ENCODE assay signal across 20 cellular contexts in genomic region chr5:23930985-23931384, GRCh38.
A peak's percentile ranks its signal among the peaks of the same experiment; 100 is the strongest.
DNase-seq lines count a peak whose midpoint lies in the region; ATAC-seq, FAIRE-seq and TF ChIP-seq lines count a peak whose summit lies in the region.
"Had no signal": no experiment of that assay in that cellular context is flagged by ENCODE, and none has a peak within 500 bp of the region (broad histone marks: within the 10 kb centered on the region; RNA-seq: fewer than 3 reads in every experiment).

No MANE protein-coding gene starts in this region.

- H3K4me2 ChIP-seq in A549 (no peak overlapping the region), MM.1S (ENCODE audit: low read depth, low read length) (no peak overlapping the region)
- H3K4me2 ChIP-seq: KMS-11 had no signal

- no peaks in the 10 kb centered on the region for H3K9me2 ChIP-seq in MM.1S (replicated peaks; ENCODE audit: insufficient read depth, low read length)

- peak in 1 of 2 experiments; percentile 13 for DNase-seq in A549 (ENCODE audit: low read depth in 1 of 2, low spot score in 1 of 2)
- peak; percentile 2 for DNase-seq in D341Med (ENCODE audit: low spot score)
- DNase-seq in MM.1S = peak; percentile 20
- no peak for DNase-seq in mucosa of gallbladder (ENCODE audit: low spot score)
- no peak for DNase-seq in SW 1271 (lab: John Stamatoyannopoulos, UW)
- DNase-seq: DMS153, EL, H7, NCI-H1092, NCI-H146, NCI-H2081, NCI-H510A, Peyer's patch, Right ventricle myocardium superior had no signal

- CTCF ChIA-PET in A549 (lab: Yijun Ruan, JAX) = no interaction called here

- POLR2A ChIA-PET in A549 (lab: Yijun Ruan, JAX) = no interaction called here

- no peaks in the 10 kb centered on the region for H3K79me2 ChIP-seq in MM.1S (ENCODE audit: low read length)

- ATAC-seq in A549 (no peak), SK-N-SH treated with all-trans-retinoic acid at 6 μM for 48 hours (peak; percentile 25; the same call in 1 of the 3 replicates), GM18867 (IDR thresholded peaks at IDR 0.05; ENCODE audit: unreplicated experiment) (no peak), HG03432 (IDR thresholded peaks at IDR 0.05; ENCODE audit: unreplicated experiment) (no peak)

- H3K9ac ChIP-seq in MM.1S (ENCODE audit: low read length) = no peak overlapping the region
- H3K9ac ChIP-seq: KMS-11 had no signal

- no peak overlapping the region for H3K4me3 ChIP-seq in A549
- no peak overlapping the region for H3K4me3 ChIP-seq in MM.1S (ENCODE audit: low read length)
- H3K4me3 ChIP-seq: Peyer's patch had no signal

- no peaks in the 10 kb centered on the region for H3K9me3 ChIP-seq in A549
- no peaks in the 10 kb centered on the region for H3K9me3 ChIP-seq in MM.1S (replicated peaks; ENCODE audit: insufficient read depth, low read length)
- H3K9me3 ChIP-seq: Peyer's patch had no signal

- no peaks in the 10 kb centered on the region for H3K27me3 ChIP-seq in MM.1S (replicated peaks; ENCODE audit: insufficient read depth, low read length)
- H3K27me3 ChIP-seq: Peyer's patch had no signal

- H3K36me3 ChIP-seq in MM.1S (replicated peaks; ENCODE audit: insufficient read depth, low read length) = no peaks in the 10 kb centered on the region
- H3K36me3 ChIP-seq: Peyer's patch had no signal

- no peak for TF ChIP-seq CTCF in A549 (IDR thresholded peaks at IDR 0.05)
- TF ChIP-seq CTCF in MM.1S (IDR thresholded peaks at IDR 0.05; ENCODE audit: low read length) = no peak

- no peaks in the 10 kb centered on the region for H3F3A ChIP-seq in MM.1S (ENCODE audit: insufficient read depth, low read length)

- no peaks in the 10 kb centered on the region for H3K4me1 ChIP-seq in A549
- H3K4me1 ChIP-seq in MM.1S (ENCODE audit: low read length) = no peaks in the 10 kb centered on the region
- H3K4me1 ChIP-seq: Peyer's patch had no signal

- FAIRE-seq in A549 (lab: Jason Lieb, UNC) = no peak
- FAIRE-seq: GM12891 had no signal

- TF ChIP-seq RAD21 in A549 (conservative IDR thresholded peaks at IDR 0.05 in 1 of 2, IDR thresholded peaks at IDR 0.05 in 1 of 2) = no peak

- no peak for TF ChIP-seq POLR2A in A549 (IDR thresholded peaks at IDR 0.05; ENCODE audit: low read length)

- no peak overlapping the region for H3K27ac ChIP-seq in A549
- H3K27ac ChIP-seq in MM.1S (ENCODE audit: low read length) = no peak overlapping the region
- H3K27ac ChIP-seq: KMS-11, Peyer's patch, VCaP had no signal

- no peak for TF ChIP-seq EP300 in A549 (IDR thresholded peaks at IDR 0.05)

- H4K20me1 ChIP-seq in MM.1S (ENCODE audit: insufficient read depth, low read length) = no peaks in the 10 kb centered on the region

- WGBS in A549 (ENCODE audit: missing lambda C conversion rate) = 6% methylated on average over 3 of the region's 3 CpGs

- H2AFZ ChIP-seq in MM.1S (ENCODE audit: low read length) = peak overlapping the region; percentile 36; the same call in 1 of the 2 replicates

TF ChIP-seq in A549, 52 proteins besides CTCF, POLR2A, EP300 and RAD21:
- no peak for TF ChIP-seq HOXB5 (CRISPR knock-in tag; IDR thresholded peaks at IDR 0.05)
- TF ChIP-seq RFX5 (IDR thresholded peaks at IDR 0.05) = 0 out of 2 replicates have a peak, but pooled peaks have one; percentile 35
TF ChIP-seq in A549: peak in this region for 1.

TF ChIP-seq in SK-N-SH treated with all-trans-retinoic acid at 6 μM for 48 hours, 23 proteins besides CTCF, POLR2A, EP300 and RAD21:
- no peak for TF ChIP-seq BACH2 (CRISPR knock-in tag; IDR thresholded peaks at IDR 0.05; ENCODE audit: borderline replicate concordance)
- TF ChIP-seq ZNF565 (CRISPR knock-in tag; conservative IDR thresholded peaks at IDR 0.05; ENCODE audit: low read depth) = no peak
- TF ChIP-seq ZNF8 (CRISPR knock-in tag; IDR thresholded peaks at IDR 0.05) = no peak
- TF ChIP-seq CSRNP3 (CRISPR knock-in tag; IDR thresholded peaks at IDR 0.05) = no peak
- TF ChIP-seq CREB5 (CRISPR knock-in tag; IDR thresholded peaks at IDR 0.05; ENCODE audit: low read depth) = no peak
- TF ChIP-seq CSDC2 (CRISPR knock-in tag; IDR thresholded peaks at IDR 0.05) = no peak
- no peak for TF ChIP-seq PPARA (CRISPR knock-in tag; IDR thresholded peaks at IDR 0.05; ENCODE audit: borderline replicate concordance)
- TF ChIP-seq TOX (CRISPR knock-in tag; IDR thresholded peaks at IDR 0.05; ENCODE audit: borderline replicate concordance) = no peak
- no peak for TF ChIP-seq TCF4 (CRISPR knock-in tag; IDR thresholded peaks at IDR 0.05; ENCODE audit: borderline replicate concordance)
- no peak for TF ChIP-seq ESRRG (CRISPR knock-in tag; IDR thresholded peaks at IDR 0.05)
- TF ChIP-seq ZFP3 (CRISPR knock-in tag; IDR thresholded peaks at IDR 0.05) = no peak
- TF ChIP-seq POU6F1 (CRISPR knock-in tag; IDR thresholded peaks at IDR 0.05; ENCODE audit: borderline replicate concordance, low read depth) = no peak
- no peak for TF ChIP-seq GLIS3 (CRISPR knock-in tag; IDR thresholded peaks at IDR 0.05)

Comparison
In these comparisons a context has a peak if more than half of its experiments do, and no peak if none do; other contexts are left out.
1. DNase-seq: peak in D341Med (single experiment) and MM.1S (single experiment); none in mucosa of gallbladder (single experiment) and SW 1271 (0 of 2).